8 cellular contexts compared by ENCODE assay signal in genomic region chr12:105107497-105108371, GRCh38. TPM values are rescaled to one million over a fixed set of nuclear protein-coding genes. Genes with fewer than 3 reads are reported as not detected.
DNase-seq lines count a peak whose midpoint lies in the region; ATAC-seq and TF ChIP-seq lines count a peak whose summit lies in the region.

Gene WASHC4, plus strand, starts transcription at chr12:105107731. Its CDS starts 70 bp downstream, at chr12:105107801.

- ATAC-seq in GM18505 (IDR thresholded peaks at IDR 0.05; ENCODE audit: unreplicated experiment): peak; percentile 91
- ATAC-seq in HG02970 (IDR thresholded peaks at IDR 0.05; ENCODE audit: low FRiP score, unreplicated experiment): peak; percentile 86

- DNase-seq in NCI-H1930 (lab: John Stamatoyannopoulos, UW): peak; percentile 82 to 94
- peak; percentile 68 to 97 (median 93) for DNase-seq in anterior cingulate cortex (lab: John Stamatoyannopoulos, UW)
- DNase-seq in right atrium auricular region (ENCODE audit: low spot score): peak; percentile 94
- DNase-seq in putamen (ENCODE audit: low spot score): peak; percentile 93
- DNase-seq in uterus: peak; percentile 89 to 93

- peak within 1 kb of the TSS; percentile 95 to 98 for H3K27ac ChIP-seq in right atrium auricular region
- H3K27ac ChIP-seq in uterus: peak within 1 kb of the TSS; percentile 92

- H3K27me3 ChIP-seq in right atrium auricular region (no peaks in the 10 kb centered on the region), uterus (no peaks in the 10 kb centered on the region)

- TF ChIP-seq POLR2A in GM18505 (IDR thresholded peaks at IDR 0.05; ENCODE audit: borderline replicate concordance, extremely low read depth, insufficient read depth, insufficient read length) (peak; percentile 99), uterus (IDR thresholded peaks at IDR 0.05) (peak; percentile 95 to 98)

- peak within 1 kb of the TSS; percentile 81 to 98 for H3K4me3 ChIP-seq in right atrium auricular region
- peak within 1 kb of the TSS; percentile 63 to 77 for H3K4me3 ChIP-seq in uterus

- H3K36me3 ChIP-seq in right atrium auricular region (peaks cover 8% of the 10 kb centered on the region), uterus (no peaks in the 10 kb centered on the region)

- TF ChIP-seq CTCF in right atrium auricular region (IDR thresholded peaks at IDR 0.05) (no peak), uterus (IDR thresholded peaks at IDR 0.05) (no peak)

- no peaks in the 10 kb centered on the region for H3K9me3 ChIP-seq in right atrium auricular region
- H3K9me3 ChIP-seq in uterus: no peaks in the 10 kb centered on the region

- H3K4me1 ChIP-seq in right atrium auricular region (peaks cover 0 to 39% of the 10 kb centered on the region in 2 donors), uterus (no peaks in the 10 kb centered on the region)

- intact Hi-C loops in T-helper 2 cell treated with Interferon-gamma antibody and Interleukin-4, amounts not matched to agents 100 ng/mL and 5 ng/mL, for 36 hours (cut with micrococcal nuclease): loop anchor here (1.0 to 10.0 kb wide), 12 partner anchors 23 to 1143 kb away; partner anchors contain the start of genes ALDH1L2, C12orf75, EID3 and HCFC2
- intact Hi-C loops in uterus (cut with DNase I; ENCODE audit: low total_unique reads): no loop called here

RNA-seq across cellular contexts. Expression of gene WASHC4, which starts in this region (rescaled TPM):
- 40.2 TPM in 2 replicates for total RNA-seq in T-helper 2 cell treated with Interferon-gamma antibody and Interleukin-4, amounts not matched to agents 100 ng/mL and 5 ng/mL, for 36 hours
- total RNA-seq in right atrium auricular region (10 to 100 TPM; 19.5 to 23.8 TPM), uterus (100 to 1,000 TPM in 1 of 4 donors, 10 to 100 TPM in 3; 44.1 to 162 (median 59.9) TPM)

Comparison
In these comparisons a context has a peak if more than half of its experiments do, and no peak if none do; other contexts are left out.
1. Peak in every context shown above with its lines: DNase-seq, ATAC-seq, H3K4me3 ChIP-seq and H3K27ac ChIP-seq.